In genomic region chr10:112250555-112250954, GRCh38 we compare ENCODE assay signal across 30 cellular contexts. TPM values are rescaled to one million over a fixed set of nuclear protein-coding genes. Genes with fewer than 3 reads are reported as not detected.
DNase-seq lines count a peak whose midpoint lies in the region; ATAC-seq, FAIRE-seq and TF ChIP-seq lines count a peak whose summit lies in the region.
"Had no signal": no experiment of that assay in that cellular context is flagged by ENCODE, and none has a peak within 500 bp of the region (broad histone marks: within the 10 kb centered on the region; RNA-seq: fewer than 3 reads in every experiment).

No MANE protein-coding gene starts in this region.

- H3K36me3 Mint-ChIP-seq in astrocyte (ENCODE audit: low read depth, unreplicated experiment) = peaks cover 4% of the 10 kb centered on the region
- H3K36me3 Mint-ChIP-seq: activated naive CD4-positive, alpha-beta T cell treated with anti-CD3 and anti-CD28 coated beads, Interleukin-2, amount 50 U/mL, for 24 hours; natural killer cell; T-cell had no signal

- no peak overlapping the region for H4K8ac ChIP-seq in IMR-90 (ENCODE audit: low read depth in 2 of 2, low read length in 2 of 2)

- DNase-seq in ELR (ENCODE audit: low read depth) (peak; percentile 86), IMR-90 (peak; percentile 81), astrocyte (ENCODE audit: low read depth) (peak; percentile 52), kidney tubule cell (ENCODE audit: low spot score) (peak; percentile 72), middle frontal gyrus (ENCODE audit: extremely low spot score, low spot score) (no peak)
- DNase-seq: activated CD4-positive, alpha-beta T cell treated with anti-CD3 and anti-CD28 coated beads for 1 hour; activated T-cell treated with anti-CD3 and anti-CD28 coated beads, Interleukin-2, amount 50 U/mL, for 48 hours; Caco-2; cerebellar nuclear complex; DND-41; GOT3; KBM-7; left colon; natural killer cell; NCI-H1694; NCI-H748 treated with DMSO at 0.1 percent for 48 hours; ovary; right cardiac atrium; stimulated activated CD4-positive, alpha-beta T cell treated with anti-CD3 and anti-CD28 coated beads, Interleukin-12 subunit alpha, Interleukin-12 subunit beta, amount 100 ng/mL, for 4 hours; stomach; T-cell had no signal

- CTCF ChIA-PET in IMR-90 (lab: Yijun Ruan, JAX) = no interaction called here

- H3K27ac ChIP-seq in IMR-90 (ENCODE audit: insufficient read depth, low read length) (no peak overlapping the region; the same call in 1 of the 2 replicates), astrocyte (ENCODE audit: low read depth, low read length) (no peak overlapping the region)
- H3K27ac ChIP-seq: BLaER1, ovary, stomach, tibial nerve had no signal

- H3K9me3 ChIP-seq in IMR-90 (ENCODE audit: control insufficient read depth, insufficient read depth, low read length) = peaks cover 8% of the 10 kb centered on the region
- H3K9me3 ChIP-seq in astrocyte (ENCODE audit: insufficient read depth, low read depth, low read length) = no peaks in the 10 kb centered on the region
- H3K9me3 ChIP-seq: ovary had no signal

- in situ Hi-C loops in IMR-90 (cut with MboI; ENCODE audit: low sequenced_read_pairs) = no loop called here

- ATAC-seq in IMR-90 (ENCODE audit: low read depth) (peak; percentile 40; the same call in 1 of the 2 replicates), SK-N-SH treated with all-trans-retinoic acid at 6 μM for 48 hours (no peak), GM21515 (IDR thresholded peaks at IDR 0.05; ENCODE audit: unreplicated experiment) (no peak)
- ATAC-seq: left colon, natural killer cell, right cardiac atrium, T-cell had no signal

- H2BK20ac ChIP-seq in IMR-90 (ENCODE audit: low read depth, low read length) = no peak overlapping the region

- TF ChIP-seq POLR2A in IMR-90 (IDR thresholded peaks at IDR 0.05; ENCODE audit: low read depth, low read length) = no peak

- H3K18ac ChIP-seq in IMR-90 (ENCODE audit: low read depth, low read length) = no peak overlapping the region

- no peak for FAIRE-seq in astrocyte (lab: Jason Lieb, UNC)
- FAIRE-seq: TTC549 had no signal

- intact Hi-C loops in IMR-90 (cut with micrococcal nuclease) = no loop called here

- peak overlapping the region; percentile 23 for H3K27ac Mint-ChIP-seq in astrocyte (ENCODE audit: unreplicated experiment)
- H3K27ac Mint-ChIP-seq: activated naive CD4-positive, alpha-beta T cell treated with anti-CD3 and anti-CD28 coated beads, Interleukin-2, amount 50 U/mL, for 24 hours; natural killer cell; T-cell had no signal

- no peak overlapping the region for H4K91ac ChIP-seq in IMR-90 (ENCODE audit: insufficient read depth, low read depth, low read length)

- peaks cover 24% of the 10 kb centered on the region for H3K9me3 Mint-ChIP-seq in astrocyte (ENCODE audit: unreplicated experiment)
- H3K9me3 Mint-ChIP-seq: activated naive CD4-positive, alpha-beta T cell treated with anti-CD3 and anti-CD28 coated beads, Interleukin-2, amount 50 U/mL, for 24 hours had no signal

- no TSS peak for BruUV-seq in IMR-90 (replicated peaks; lab: Mats Ljungman, UMichigan)

- H3K4me1 ChIP-seq in IMR-90 (ENCODE audit: control insufficient read depth, insufficient read depth, low read length) = no peaks in the 10 kb centered on the region
- H3K4me1 ChIP-seq in astrocyte (ENCODE audit: insufficient read depth, low read length) = no peaks in the 10 kb centered on the region
- H3K4me1 ChIP-seq: BLaER1, Caco-2, stomach, tibial nerve had no signal

- no peak overlapping the region for H2AK9ac ChIP-seq in IMR-90 (replicated peaks; ENCODE audit: low read depth, low read length, poor library complexity)

- no peak overlapping the region for H3K4me3 ChIP-seq in IMR-90 (ENCODE audit: insufficient read depth, low read depth, low read length)
- no peak overlapping the region for H3K4me3 ChIP-seq in astrocyte (ENCODE audit: insufficient read depth, low read depth, low read length)
- H3K4me3 ChIP-seq: BLaER1, ovary, stomach, tibial nerve had no signal

- no peaks in the 10 kb centered on the region for H3K79me1 ChIP-seq in IMR-90 (ENCODE audit: low read depth in 1 of 2, low read length in 2 of 2)

- H3K4me3 Mint-ChIP-seq in astrocyte (ENCODE audit: unreplicated experiment) = no peak overlapping the region
- H3K4me3 Mint-ChIP-seq: activated naive CD4-positive, alpha-beta T cell treated with anti-CD3 and anti-CD28 coated beads, Interleukin-2, amount 50 U/mL, for 24 hours; natural killer cell; T-cell had no signal

- no peak overlapping the region for H3K23ac ChIP-seq in IMR-90 (ENCODE audit: low read depth, low read length)

- dilution Hi-C loops in IMR-90 (cut with HindIII; ENCODE audit: low sequenced_read_pairs, unreplicated experiment) = no loop called here

- no peak overlapping the region for H3K4ac ChIP-seq in IMR-90 (ENCODE audit: low read depth, low read length)

- no peak overlapping the region for H2AFZ ChIP-seq in IMR-90 (replicated peaks; ENCODE audit: low read length, poor library complexity)
- no peak overlapping the region for H2AFZ ChIP-seq in astrocyte (ENCODE audit: low read depth, low read length)

- no peaks in the 10 kb centered on the region for H3K9me1 ChIP-seq in IMR-90 (ENCODE audit: insufficient read depth, low read length)

- POLR2A ChIA-PET in IMR-90 (lab: Charles Lee; ENCODE audit: unreplicated experiment) = no interaction called here

- H3K9ac ChIP-seq in IMR-90 (ENCODE audit: low read depth, low read length) (no peak overlapping the region), astrocyte (ENCODE audit: low read length) (no peak overlapping the region)
- H3K9ac ChIP-seq: BLaER1 had no signal

- no peaks in the 10 kb centered on the region for H3K27me3 ChIP-seq in IMR-90 (ENCODE audit: control insufficient read depth, insufficient read depth, low read length)
- H3K27me3 ChIP-seq in astrocyte (ENCODE audit: insufficient read depth, low read length) = no peaks in the 10 kb centered on the region
- H3K27me3 ChIP-seq: BLaER1, ovary, stomach, tibial nerve had no signal

- no peaks in the 10 kb centered on the region for H3K27me3 Mint-ChIP-seq in astrocyte (ENCODE audit: low read depth, unreplicated experiment)
- H3K27me3 Mint-ChIP-seq: activated naive CD4-positive, alpha-beta T cell treated with anti-CD3 and anti-CD28 coated beads, Interleukin-2, amount 50 U/mL, for 24 hours had no signal

- H4K20me1 ChIP-seq in IMR-90 (ENCODE audit: insufficient read depth, low read length) (no peaks in the 10 kb centered on the region), astrocyte (ENCODE audit: insufficient read depth, low read length) (no peaks in the 10 kb centered on the region)
- H4K20me1 ChIP-seq: BLaER1 had no signal

- H3K36me3 ChIP-seq in IMR-90 (ENCODE audit: control insufficient read depth, insufficient read depth, low read length) (no peaks in the 10 kb centered on the region), astrocyte (ENCODE audit: insufficient read depth, low read length) (no peaks in the 10 kb centered on the region)
- H3K36me3 ChIP-seq: BLaER1, ovary, stomach, tibial nerve had no signal

- H3K4me2 ChIP-seq in IMR-90 (ENCODE audit: low read depth, low read length) (no peak overlapping the region), astrocyte (ENCODE audit: low read length) (no peak overlapping the region)
- H3K4me2 ChIP-seq: BLaER1 had no signal

- WGBS in IMR-90 (ENCODE audit: extremely low coverage in 2 of 2, insufficient read length in 1 of 2), 2 experiments = no CpG with 5 or more reads among the region's 2 CpGs

- H3K79me2 ChIP-seq in astrocyte (ENCODE audit: insufficient read depth, low read length) = no peaks in the 10 kb centered on the region

- H3K4me1 Mint-ChIP-seq in astrocyte (ENCODE audit: low read depth, unreplicated experiment) = peaks cover 6% of the 10 kb centered on the region
- H3K4me1 Mint-ChIP-seq: activated naive CD4-positive, alpha-beta T cell treated with anti-CD3 and anti-CD28 coated beads, Interleukin-2, amount 50 U/mL, for 24 hours; natural killer cell; T-cell had no signal

- no peak overlapping the region for H3K56ac ChIP-seq in IMR-90 (ENCODE audit: extremely low read depth, insufficient read depth, low read length)

- H3K14ac ChIP-seq in IMR-90 (replicated peaks; ENCODE audit: low read depth, low read length) = no peak overlapping the region

- no peak overlapping the region for H2BK5ac ChIP-seq in IMR-90 (ENCODE audit: low read depth, low read length, poor library complexity, severe bottlenecking)

- no peak overlapping the region for H2AK5ac ChIP-seq in IMR-90 (ENCODE audit: low read depth, low read length)

- no peak for TF ChIP-seq CTCF in IMR-90 (conservative IDR thresholded peaks at IDR 0.05; ENCODE audit: low read depth, low read length)
- no peak for TF ChIP-seq CTCF in astrocyte (IDR thresholded peaks at IDR 0.05; ENCODE audit: insufficient read depth, low read depth, low read length)

- no peak overlapping the region for H2BK15ac ChIP-seq in IMR-90 (ENCODE audit: low read depth, low read length)

- H4K5ac ChIP-seq in IMR-90 (ENCODE audit: low read depth, low read length) = no peak overlapping the region

- TF ChIP-seq RAD21 in IMR-90 (IDR thresholded peaks at IDR 0.05; ENCODE audit: low read length) = no peak

- H2BK120ac ChIP-seq in IMR-90 (ENCODE audit: low read depth, low read length) = no peak overlapping the region

TF ChIP-seq in IMR-90, 13 proteins besides CTCF, POLR2A, EP300 and RAD21 (continues in another document):
- TF ChIP-seq MXI1 (IDR thresholded peaks at IDR 0.05; ENCODE audit: borderline replicate concordance, low read depth, low read length) (no peak), RFX5 (IDR thresholded peaks at IDR 0.05; ENCODE audit: low read depth, low read length) (no peak), USF2 (IDR thresholded peaks at IDR 0.05; ENCODE audit: low read depth, low read length) (no peak)

TF ChIP-seq in SK-N-SH treated with all-trans-retinoic acid at 6 μM for 48 hours, 23 proteins besides CTCF, POLR2A, EP300 and RAD21:
- no peak for TF ChIP-seq ZNF8 (CRISPR knock-in tag; IDR thresholded peaks at IDR 0.05)
- no peak for TF ChIP-seq GLIS3 (CRISPR knock-in tag; IDR thresholded peaks at IDR 0.05)
- no peak for TF ChIP-seq ZNF70 (CRISPR knock-in tag; IDR thresholded peaks at IDR 0.05)
- TF ChIP-seq TOX (CRISPR knock-in tag; IDR thresholded peaks at IDR 0.05; ENCODE audit: borderline replicate concordance) = no peak
- no peak for TF ChIP-seq BACH2 (CRISPR knock-in tag; IDR thresholded peaks at IDR 0.05; ENCODE audit: borderline replicate concordance)
- no peak for TF ChIP-seq ZC3H10 (CRISPR knock-in tag; IDR thresholded peaks at IDR 0.05)

RNA-seq across cellular contexts. Expression of gene TECTB, which starts 32.6 kb away (rescaled TPM):
- total RNA-seq in IMR-90 (2012; rRNA removed) (not detected in 2 replicates), astrocyte (not detected in 2 replicates)
- not detected in 2 replicates for polyA plus RNA-seq in IMR-90 (2012; rRNA removed)
- not detected in 2 replicates for polyA plus RNA-seq in IMR-90 (2012; cell fraction: cytosol; rRNA removed)
- not detected in 2 replicates for polyA plus RNA-seq in IMR-90 (2012; cell fraction: nucleus; rRNA removed; ENCODE audit: low replicate concordance)
- total RNA-seq: activated CD8-positive, alpha-beta memory T cell treated with anti-CD3 and anti-CD28 coated beads for 36 hours; left colon; mesenteric fat pad; natural killer cell; ovary; right cardiac atrium; stomach; T-cell; tibial nerve had no signal
- polyA plus RNA-seq: esophagus, right cardiac atrium, stomach had no signal
